15 cellular contexts compared by ENCODE assay signal in genomic region chr20:48035961-48036731, GRCh38.
DNase-seq lines count a peak whose midpoint lies in the region; ATAC-seq and TF ChIP-seq lines count a peak whose summit lies in the region.
"Had no signal": no experiment of that assay in that cellular context is flagged by ENCODE, and none has a peak within 500 bp of the region (broad histone marks: within the 10 kb centered on the region; RNA-seq: fewer than 3 reads in every experiment).

No MANE protein-coding gene starts in this region.

- TF ChIP-seq CTCF in PC-3 (conservative IDR thresholded peaks at IDR 0.05; ENCODE audit: low read depth, low read length) (no peak), WTC11 (IDR thresholded peaks at IDR 0.05) (no peak), endodermal cell (conservative IDR thresholded peaks at IDR 0.05) (no peak)

- DNase-seq in ELF-1 (ENCODE audit: low read depth, low spot score) (peak; percentile 22), PC-3 (peak; percentile 45), WTC11 (ENCODE audit: low spot score) (no peak), endodermal cell (peak; percentile 2), neuronal stem cell (ENCODE audit: low spot score) (no peak), NK-92 (lab: John Stamatoyannopoulos, UW; ENCODE audit: unreplicated experiment) (no peak)
- DNase-seq in natural killer cell treated with Interleukin-12 subunit alpha and Interleukin-12 subunit beta and Interleukin-15 and Interleukin-18, amount 100 ng/mL, for 72 hours (ENCODE audit: low spot score) = no peak
- DNase-seq: BE2C; CD8-positive, alpha-beta T cell; COR-L47; DND-41; H7; IMR-90 had no signal

- H3K18ac ChIP-seq in neuronal stem cell (ENCODE audit: low read length) = no peak overlapping the region

- H3K36me3 ChIP-seq in PC-3 (ENCODE audit: low read depth, low read length) (no peaks in the 10 kb centered on the region), endodermal cell (ENCODE audit: control insufficient read depth, insufficient read depth, low read length) (no peaks in the 10 kb centered on the region), neuronal stem cell (replicated peaks in 1 of 2; ENCODE audit: control insufficient read depth in 2 of 2, insufficient read depth in 2 of 2, low read length in 2 of 2) (no peaks in the 10 kb centered on the region)
- H3K36me3 ChIP-seq: BE2C had no signal

- H2AFZ ChIP-seq in PC-3 (ENCODE audit: low read length) (no peak overlapping the region), neuronal stem cell (ENCODE audit: low read length) (no peak overlapping the region)
- H2AFZ ChIP-seq: GM23338 had no signal

- no peak overlapping the region for H2BK12ac ChIP-seq in neuronal stem cell (ENCODE audit: low read length)

- no peak overlapping the region for H2AK5ac ChIP-seq in neuronal stem cell (ENCODE audit: low read depth, low read length)

- H3K36me3 Mint-ChIP-seq in WTC11 = no peaks in the 10 kb centered on the region
- H3K36me3 Mint-ChIP-seq in endodermal cell (ENCODE audit: low read depth) = peaks cover 3% of the 10 kb centered on the region
- no peaks in the 10 kb centered on the region for H3K36me3 Mint-ChIP-seq in natural killer cell treated with Interleukin-12 subunit alpha and Interleukin-12 subunit beta and Interleukin-15 and Interleukin-18, amount 100 ng/mL, for 72 hours
- H3K36me3 Mint-ChIP-seq: CD8-positive, alpha-beta T cell had no signal

- H3K4me2 ChIP-seq in PC-3 (ENCODE audit: low read length) (no peak overlapping the region), neuronal stem cell (ENCODE audit: insufficient read depth, low read length, poor library complexity, severe bottlenecking) (no peak overlapping the region)
- H3K4me2 ChIP-seq: GM23338 had no signal

- no peak overlapping the region for H3K14ac ChIP-seq in neuronal stem cell (ENCODE audit: low read length)

- no peaks in the 10 kb centered on the region for H3K79me1 ChIP-seq in neuronal stem cell (ENCODE audit: low read depth, low read length)

- H3K4ac ChIP-seq in neuronal stem cell (ENCODE audit: low read length) = no peak overlapping the region

- H2BK120ac ChIP-seq in neuronal stem cell (ENCODE audit: low read depth, low read length) = no peak overlapping the region

- H3K9me3 Mint-ChIP-seq in WTC11 (peaks cover 24% of the 10 kb centered on the region), endodermal cell (peaks cover 11% of the 10 kb centered on the region)
- H3K9me3 Mint-ChIP-seq in natural killer cell treated with Interleukin-12 subunit alpha and Interleukin-12 subunit beta and Interleukin-15 and Interleukin-18, amount 100 ng/mL, for 72 hours = no peaks in the 10 kb centered on the region
- H3K9me3 Mint-ChIP-seq: CD8-positive, alpha-beta T cell had no signal

- H2BK5ac ChIP-seq in neuronal stem cell (ENCODE audit: low read length) = no peak overlapping the region

- CTCF ChIA-PET in PC-3 (lab: Charles Lee) (no interaction called here), WTC11 (lab: Charles Lee) (no interaction called here)

- H3K4me3 ChIP-seq in PC-3 (ENCODE audit: low read length) = no peak overlapping the region
- H3K4me3 ChIP-seq in endodermal cell (ENCODE audit: low read length) = no peak overlapping the region
- H3K4me3 ChIP-seq in neuronal stem cell (ENCODE audit: low read length in 2 of 2) = no peak overlapping the region
- H3K4me3 ChIP-seq: GM23338 had no signal

- no peak overlapping the region for H3K27ac Mint-ChIP-seq in WTC11
- H3K27ac Mint-ChIP-seq in endodermal cell = no peak overlapping the region
- no peak overlapping the region for H3K27ac Mint-ChIP-seq in natural killer cell treated with Interleukin-12 subunit alpha and Interleukin-12 subunit beta and Interleukin-15 and Interleukin-18, amount 100 ng/mL, for 72 hours
- H3K27ac Mint-ChIP-seq: CD8-positive, alpha-beta T cell; GM23338 had no signal

- intact Hi-C loops in PC-3 (cut with micrococcal nuclease) = no loop called here

- H3K27me3 Mint-ChIP-seq in WTC11 (ENCODE audit: low read depth) (no peaks in the 10 kb centered on the region), endodermal cell (ENCODE audit: insufficient read depth) (no peaks in the 10 kb centered on the region)
- H3K27me3 Mint-ChIP-seq in natural killer cell treated with Interleukin-12 subunit alpha and Interleukin-12 subunit beta and Interleukin-15 and Interleukin-18, amount 100 ng/mL, for 72 hours = peaks cover 13 to 23% of the 10 kb centered on the region in 2 donors

- BruUV-seq in PC-3 (replicated peaks; lab: Mats Ljungman, UMichigan) = no TSS peak

- H3K4me1 ChIP-seq in PC-3 (ENCODE audit: insufficient read depth, low read length) (no peaks in the 10 kb centered on the region), endodermal cell (ENCODE audit: control insufficient read depth, insufficient read depth, low read length) (no peaks in the 10 kb centered on the region), neuronal stem cell (ENCODE audit: control insufficient read depth in 2 of 2, insufficient read depth in 1 of 2, low read depth in 1 of 2, low read length in 2 of 2) (peaks cover 0 to 8% of the 10 kb centered on the region in 2 donors)
- H3K4me1 ChIP-seq: BE2C had no signal

- H3K27ac ChIP-seq in PC-3 (ENCODE audit: low read length) (no peak overlapping the region), endodermal cell (ENCODE audit: low read depth, low read length) (no peak overlapping the region), neuronal stem cell (replicated peaks; ENCODE audit: low read length) (no peak overlapping the region)
- H3K27ac ChIP-seq: C4-2B had no signal

- H3K4me3 Mint-ChIP-seq in WTC11 = no peak overlapping the region
- H3K4me3 Mint-ChIP-seq in endodermal cell = no peak overlapping the region
- no peak overlapping the region for H3K4me3 Mint-ChIP-seq in natural killer cell treated with Interleukin-12 subunit alpha and Interleukin-12 subunit beta and Interleukin-15 and Interleukin-18, amount 100 ng/mL, for 72 hours
- H3K4me3 Mint-ChIP-seq: CD8-positive, alpha-beta T cell; GM23338 had no signal

- no peaks in the 10 kb centered on the region for H3F3A ChIP-seq in PC-3 (ENCODE audit: low read length, unreplicated experiment)

- H4K20me1 ChIP-seq in PC-3 (ENCODE audit: low read length) = no peaks in the 10 kb centered on the region

- WGBS in endodermal cell (ENCODE audit: insufficient coverage in 1 of 2, insufficient read length in 1 of 2), 2 experiments = 88 to 98% methylated on average over 1 to 3 of the region's 4 CpGs
- WGBS in neuronal stem cell (ENCODE audit: extremely low coverage in 2 of 2, insufficient read length in 2 of 2, insufficient replicate concordance in 1 of 2), 2 donors = no CpG with 5 or more reads among the region's 4 CpGs

- H4K8ac ChIP-seq in neuronal stem cell (ENCODE audit: low read depth, low read length) = no peak overlapping the region

- no peak overlapping the region for H2BK15ac ChIP-seq in neuronal stem cell (ENCODE audit: low read length)

- H3K9me3 ChIP-seq in PC-3 (ENCODE audit: low read length) = no peaks in the 10 kb centered on the region
- peaks cover 3% of the 10 kb centered on the region for H3K9me3 ChIP-seq in endodermal cell (ENCODE audit: control insufficient read depth, low read length)
- H3K9me3 ChIP-seq in neuronal stem cell (replicated peaks in 1 of 2; ENCODE audit: control insufficient read depth in 2 of 2, insufficient read depth in 1 of 2, low read depth in 1 of 2, low read length in 2 of 2) = peaks cover 0 to 6% of the 10 kb centered on the region in 2 donors

- H3K9me2 ChIP-seq in PC-3 (replicated peaks; ENCODE audit: low read length) = no peaks in the 10 kb centered on the region

- H3K4me1 Mint-ChIP-seq in WTC11 (peaks cover 12% of the 10 kb centered on the region), endodermal cell (no peaks in the 10 kb centered on the region)
- no peaks in the 10 kb centered on the region for H3K4me1 Mint-ChIP-seq in natural killer cell treated with Interleukin-12 subunit alpha and Interleukin-12 subunit beta and Interleukin-15 and Interleukin-18, amount 100 ng/mL, for 72 hours (ENCODE audit: low read depth in 2 of 2)
- H3K4me1 Mint-ChIP-seq: GM23338 had no signal

- no peak overlapping the region for H3K23ac ChIP-seq in neuronal stem cell (ENCODE audit: low read depth, low read length, poor library complexity)

- ATAC-seq in PC-3 (no peak), WTC11 (no peak)
- ATAC-seq in natural killer cell treated with Interleukin-12 subunit alpha and Interleukin-12 subunit beta and Interleukin-15 and Interleukin-18, amount 100 ng/mL, for 72 hours = no peak
- ATAC-seq: CD8-positive, alpha-beta T cell; GM23338 had no signal

- no peak overlapping the region for H4K91ac ChIP-seq in neuronal stem cell (ENCODE audit: low read depth, low read length, poor library complexity)

- no peaks in the 10 kb centered on the region for H3K79me2 ChIP-seq in PC-3 (ENCODE audit: low read length)

- POLR2A ChIA-PET in PC-3 (lab: Charles Lee; ENCODE audit: unreplicated experiment) = no interaction called here
- POLR2A ChIA-PET in WTC11 (lab: Charles Lee) = no interaction called here

- H3K9ac ChIP-seq in PC-3 (ENCODE audit: low read length) (no peak overlapping the region), endodermal cell (ENCODE audit: extremely low read depth, low read length, poor library complexity, severe bottlenecking) (no peak overlapping the region), neuronal stem cell (ENCODE audit: low read depth, low read length, poor library complexity) (no peak overlapping the region)

- no peaks in the 10 kb centered on the region for H3K27me3 ChIP-seq in PC-3 (ENCODE audit: low read length)
- no peaks in the 10 kb centered on the region for H3K27me3 ChIP-seq in endodermal cell (ENCODE audit: control insufficient read depth, insufficient read depth, low read length, poor library complexity, severe bottlenecking)
- H3K27me3 ChIP-seq in neuronal stem cell (ENCODE audit: control insufficient read depth in 3 of 3, insufficient read depth in 3 of 3, low read depth in 1 of 3, low read length in 3 of 3) = no peaks in the 10 kb centered on the region
- H3K27me3 ChIP-seq: BE2C had no signal

TF ChIP-seq in WTC11, 78 proteins besides CTCF, POLR2A, EP300 and RAD21:
- TF ChIP-seq NFYB (CRISPR knock-in tag; conservative IDR thresholded peaks at IDR 0.05; ENCODE audit: low read depth) = no peak
- TF ChIP-seq, protein P1, sequence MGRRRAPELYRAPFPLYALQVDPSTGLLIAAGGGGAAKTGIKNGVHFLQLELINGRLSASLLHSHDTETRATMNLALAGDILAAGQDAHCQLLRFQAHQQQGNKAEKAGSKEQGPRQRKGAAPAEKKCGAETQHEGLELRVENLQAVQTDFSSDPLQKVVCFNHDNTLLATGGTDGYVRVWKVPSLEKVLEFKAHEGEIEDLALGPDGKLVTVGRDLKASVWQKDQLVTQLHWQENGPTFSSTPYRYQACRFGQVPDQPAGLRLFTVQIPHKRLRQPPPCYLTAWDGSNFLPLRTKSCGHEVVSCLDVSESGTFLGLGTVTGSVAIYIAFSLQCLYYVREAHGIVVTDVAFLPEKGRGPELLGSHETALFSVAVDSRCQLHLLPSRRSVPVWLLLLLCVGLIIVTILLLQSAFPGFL (CRISPR knock-in tag; IDR thresholded peaks at IDR 0.05; ENCODE audit: borderline replicate concordance) = no peak
- TF ChIP-seq JUN (CRISPR knock-in tag; IDR thresholded peaks at IDR 0.05) = no peak
- peak; percentile 85 for TF ChIP-seq HMGA2 (CRISPR knock-in tag; IDR thresholded peaks at IDR 0.05)

Comparison
In these comparisons a context has a peak if more than half of its experiments do, and no peak if none do; other contexts are left out.
1. DNase-seq: peak in ELF-1 (single experiment), PC-3 (single experiment) and endodermal cell (single experiment); none in WTC11 (single experiment), natural killer cell treated with Interleukin-12 subunit alpha and Interleukin-12 subunit beta and Interleukin-15 and Interleukin-18, amount 100 ng/mL, for 72 hours (single experiment), neuronal stem cell (single experiment) and NK-92 (single experiment).